Comparison of ENCODE assay signal across 8 cellular contexts in genomic region chrX:149939271-149940014, GRCh38. TPM values are rescaled to one million over a fixed set of nuclear protein-coding genes. Genes with fewer than 3 reads are reported as not detected.
DNase-seq lines count a peak whose midpoint lies in the region; ATAC-seq, FAIRE-seq and TF ChIP-seq lines count a peak whose summit lies in the region.

No MANE protein-coding gene starts in this region.

- no peak for FAIRE-seq in keratinocyte (lab: Jason Lieb, UNC)

- no peaks in the 10 kb centered on the region for H3K9me1 ChIP-seq in keratinocyte (ENCODE audit: control insufficient read depth, extremely low read depth, insufficient read depth, low read length)

- H3K27ac ChIP-seq in caudate nucleus (ENCODE audit: low read depth, low read length) (peak overlapping the region; percentile 94), keratinocyte (ENCODE audit: control insufficient read depth, insufficient read depth, low read length) (peak overlapping the region; percentile 84)

- dilution Hi-C loops in keratinocyte (cut with MboI; ENCODE audit: extremely low pct_ligation_motif_present, low sequenced_read_pairs) = no loop called here

- DNase-seq in NCI-H345 (lab: John Stamatoyannopoulos, UW) = peak; percentile 93
- peak; percentile 74 for DNase-seq in activated CD4-positive, CD25-positive, alpha-beta regulatory T cell treated with anti-CD3 and anti-CD28 coated beads, Interleukin-2, amount 50 U/mL, for 16 hours (ENCODE audit: low read depth, low spot score)
- peak; percentile 64 to 98 (median 90) for DNase-seq in caudate nucleus (lab: John Stamatoyannopoulos, UW)
- DNase-seq in keratinocyte (ENCODE audit: low read depth, low spot score) = peak; percentile 66
- peak; percentile 74 to 82 for DNase-seq in stimulated activated CD4-positive, alpha-beta T cell treated with anti-CD3 and anti-CD28 coated beads, Interleukin-12 subunit alpha, Interleukin-12 subunit beta, amount 100 ng/mL, for 24 hours (ENCODE audit: low read depth in 2 of 2)

- peaks cover 12% of the 10 kb centered on the region for H3K79me2 ChIP-seq in keratinocyte (ENCODE audit: control insufficient read depth, insufficient read depth, low read length)

- peak overlapping the region; percentile 54 for H3K4me3 ChIP-seq in GM12875 (ENCODE audit: low read depth, low read length)
- H3K4me3 ChIP-seq in keratinocyte (ENCODE audit: control insufficient read depth in 2 of 3, extremely low read depth in 1 of 3, insufficient read depth in 2 of 3, low read depth in 1 of 3, low read length in 3 of 3) = peak overlapping the region; percentile 50 to 61 (median 53)

- peak overlapping the region; percentile 22 for H2AFZ ChIP-seq in keratinocyte (ENCODE audit: control insufficient read depth, low read length)

- TF ChIP-seq CTCF in GM12875 (IDR thresholded peaks at IDR 0.05; ENCODE audit: borderline replicate concordance, insufficient read depth, low read depth, low read length) = no peak
- no peak for TF ChIP-seq CTCF in keratinocyte (optimal IDR thresholded peaks at IDR 0.05 in 1 of 3, IDR thresholded peaks at IDR 0.05 in 1 of 3, conservative IDR thresholded peaks at IDR 0.05 in 1 of 3; ENCODE audit: extremely low read depth in 1 of 3, insufficient read depth in 2 of 3, low read length in 3 of 3)

- H3K9ac ChIP-seq in keratinocyte (ENCODE audit: control insufficient read depth, extremely low read depth, insufficient read depth, low read length) = peak overlapping the region; percentile 85

- no peaks in the 10 kb centered on the region for H4K20me1 ChIP-seq in keratinocyte (ENCODE audit: control insufficient read depth, extremely low read depth, insufficient read depth, low read length)

- no peaks in the 10 kb centered on the region for H3K9me3 ChIP-seq in keratinocyte (ENCODE audit: control insufficient read depth, low read depth, low read length)

- no peaks in the 10 kb centered on the region for H3K36me3 ChIP-seq in keratinocyte (ENCODE audit: control insufficient read depth in 2 of 2, extremely low read depth in 1 of 2, insufficient read depth in 2 of 2, low read length in 2 of 2)

- peak overlapping the region; percentile 51 for H3K4me2 ChIP-seq in keratinocyte (ENCODE audit: control insufficient read depth, extremely low read depth, insufficient read depth, low read depth, low read length)

- no peaks in the 10 kb centered on the region for H3K4me1 ChIP-seq in keratinocyte (ENCODE audit: control insufficient read depth, extremely low read depth, insufficient read depth, low read length)

- no peaks in the 10 kb centered on the region for H3K27me3 ChIP-seq in keratinocyte (ENCODE audit: control insufficient read depth, extremely low read depth, insufficient read depth, low read length)

- peak; percentile 9 for ATAC-seq in HG03103 (IDR thresholded peaks at IDR 0.05; ENCODE audit: low read depth, unreplicated experiment)
- no peak for ATAC-seq in GM18861 (IDR thresholded peaks at IDR 0.05; ENCODE audit: unreplicated experiment)

RNA-seq across cellular contexts. Expression of gene EOLA2, which starts 1.2 kb away (rescaled TPM):
- polyA plus RNA-seq in keratinocyte = 35.5 to 45.2 TPM (median 39.2 TPM) in 3 replicates
- polyA plus RNA-seq in keratinocyte (2011; ENCODE audit: low read depth) = 24.1 TPM
- 41.0 and 42.3 TPM in 2 replicates for polyA plus RNA-seq in keratinocyte (2011; cell fraction: cytosol; rRNA removed)
- polyA plus RNA-seq in keratinocyte (2011; cell fraction: nucleus; rRNA removed) = 50.8 and 59.0 TPM in 2 replicates
- polyA plus RNA-seq in keratinocyte (2012; ENCODE audit: low replicate concordance) = 27.4 and 32.6 TPM in 2 replicates
- 16.1 to 23.7 TPM (median 17.2 TPM) in 3 replicates for polyA minus RNA-seq in keratinocyte
- polyA minus RNA-seq in keratinocyte (2011; cell fraction: cytosol; rRNA and poly(A)+ RNA removed) = 20.0 TPM
- 23.0 and 23.3 TPM in 2 replicates for polyA minus RNA-seq in keratinocyte (2011; cell fraction: nucleus; rRNA and poly(A)+ RNA removed)

RNA-seq across cellular contexts. Expression of gene HSFX4, which starts 10.1 kb away (rescaled TPM):
- not detected in 3 replicates for polyA plus RNA-seq in keratinocyte
- polyA plus RNA-seq in keratinocyte (2011; ENCODE audit: low read depth) = not detected
- not detected in 2 replicates for polyA plus RNA-seq in keratinocyte (2011; cell fraction: cytosol; rRNA removed)
- polyA plus RNA-seq in keratinocyte (2011; cell fraction: nucleus; rRNA removed) = not detected in 2 replicates
- polyA plus RNA-seq in keratinocyte (2012; ENCODE audit: low replicate concordance) = 0.38 TPM in 1 of 2 replicates, not detected in the other
- not detected in 3 replicates for polyA minus RNA-seq in keratinocyte
- not detected for polyA minus RNA-seq in keratinocyte (2011; cell fraction: cytosol; rRNA and poly(A)+ RNA removed)
- not detected in 2 replicates for polyA minus RNA-seq in keratinocyte (2011; cell fraction: nucleus; rRNA and poly(A)+ RNA removed)

RNA-seq across cellular contexts. Expression of gene MAGEA8, which starts 58.5 kb away (rescaled TPM):
- not detected in 3 replicates for polyA plus RNA-seq in keratinocyte
- not detected for polyA plus RNA-seq in keratinocyte (2011; ENCODE audit: low read depth)
- not detected in 2 replicates for polyA plus RNA-seq in keratinocyte (2011; cell fraction: cytosol; rRNA removed)
- polyA plus RNA-seq in keratinocyte (2011; cell fraction: nucleus; rRNA removed) = not detected in 2 replicates
- not detected in 2 replicates for polyA plus RNA-seq in keratinocyte (2012; ENCODE audit: low replicate concordance)
- polyA minus RNA-seq in keratinocyte = 0.46 TPM in 1 of 3 replicates, not detected in the others
- polyA minus RNA-seq in keratinocyte (2011; cell fraction: cytosol; rRNA and poly(A)+ RNA removed) = not detected
- not detected in 2 replicates for polyA minus RNA-seq in keratinocyte (2011; cell fraction: nucleus; rRNA and poly(A)+ RNA removed)
